29 cellular contexts compared by ENCODE assay signal in the genomic region with DNA sequence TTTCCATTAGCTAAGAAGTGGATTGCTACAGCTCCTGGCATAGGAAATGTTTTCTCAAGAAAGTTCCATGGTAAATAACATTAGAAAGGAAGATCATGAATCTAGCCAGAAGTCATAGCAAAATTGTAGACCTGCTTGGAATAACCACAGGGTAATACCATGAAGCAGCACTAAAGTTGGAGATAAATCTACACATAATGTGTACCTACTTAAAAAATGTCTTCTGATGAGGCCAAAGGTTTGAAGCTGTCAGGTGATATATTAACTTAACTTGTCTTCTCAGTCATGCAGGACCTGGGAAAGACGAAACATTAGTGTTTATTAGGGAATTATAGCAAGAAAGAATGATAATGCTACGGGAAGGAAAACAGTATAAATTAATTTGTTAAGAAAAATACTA. TPM values are rescaled to one million over a fixed set of nuclear protein-coding genes. Genes with fewer than 3 reads are reported as not detected.
DNase-seq lines count a peak whose midpoint lies in the region; ATAC-seq and TF ChIP-seq lines count a peak whose summit lies in the region.
"Had no signal": no experiment of that assay in that cellular context is flagged by ENCODE, and none has a peak within 500 bp of the region (broad histone marks: within the 10 kb centered on the region; RNA-seq: fewer than 3 reads in every experiment).

No MANE protein-coding gene starts in this region.

- 78% methylated on average over 2 of the region's 2 CpGs for WGBS in SK-N-SH (ENCODE audit: low lambda C conversion rate)
- WGBS in testis, 2 donors: 63 to 69% methylated on average over 2 of the region's 2 CpGs

- no peak overlapping the region for H3K27ac Mint-ChIP-seq in type B pancreatic cell
- H3K27ac Mint-ChIP-seq: activated CD4-positive, alpha-beta T cell treated with anti-CD3 and anti-CD28 coated beads for 36 hours; activated CD8-positive, alpha-beta T cell treated with anti-CD3 and anti-CD28 coated beads for 36 hours; activated naive CD4-positive, alpha-beta T cell treated with anti-CD3 and anti-CD28 coated beads, Interleukin-2, amount 10 ng/mL, durations not matched to agents 7 days and 5 days; CD4-positive, CD25-positive, alpha-beta regulatory T cell; immature natural killer cell; stimulated activated memory B cell treated with anti-CD40 and anti-IgM and Interleukin-4, amounts not matched to agents 10 μg/mL and 1 μg/mL and 100 μg/mL, for 72 hours had no signal

- no peak for ATAC-seq in SK-N-SH treated with all-trans-retinoic acid at 6 μM for 48 hours
- ATAC-seq: activated CD4-positive, alpha-beta T cell treated with anti-CD3 and anti-CD28 coated beads for 36 hours; activated CD8-positive, alpha-beta T cell treated with anti-CD3 and anti-CD28 coated beads for 36 hours; naive thymus-derived CD4-positive, alpha-beta T cell; Panc1; stimulated activated memory B cell treated with anti-CD40 and anti-IgM and Interleukin-4, amounts not matched to agents 10 μg/mL and 1 μg/mL and 100 μg/mL, for 72 hours had no signal

- peaks cover 62% of the 10 kb centered on the region for H3K79me2 ChIP-seq in SK-N-SH (ENCODE audit: insufficient read depth)

- no peaks in the 10 kb centered on the region for H3K27me3 Mint-ChIP-seq in type B pancreatic cell
- H3K27me3 Mint-ChIP-seq: activated CD4-positive, alpha-beta T cell treated with anti-CD3 and anti-CD28 coated beads for 36 hours; activated CD8-positive, alpha-beta T cell treated with anti-CD3 and anti-CD28 coated beads for 36 hours; activated naive CD4-positive, alpha-beta T cell treated with anti-CD3 and anti-CD28 coated beads, Interleukin-2, amount 10 ng/mL, durations not matched to agents 7 days and 5 days; brain; CD4-positive, CD25-positive, alpha-beta regulatory T cell; naive thymus-derived CD4-positive, alpha-beta T cell; stimulated activated memory B cell treated with anti-CD40 and anti-IgM and Interleukin-4, amounts not matched to agents 10 μg/mL and 1 μg/mL and 100 μg/mL, for 72 hours had no signal

- no peaks in the 10 kb centered on the region for H3K9me3 Mint-ChIP-seq in type B pancreatic cell
- H3K9me3 Mint-ChIP-seq: activated CD8-positive, alpha-beta T cell treated with anti-CD3 and anti-CD28 coated beads for 36 hours; activated naive CD4-positive, alpha-beta T cell treated with anti-CD3 and anti-CD28 coated beads, Interleukin-2, amount 10 ng/mL, durations not matched to agents 7 days and 5 days; brain; CD4-positive, CD25-positive, alpha-beta regulatory T cell; immature natural killer cell; naive thymus-derived CD4-positive, alpha-beta T cell; stimulated activated memory B cell treated with anti-CD40 and anti-IgM and Interleukin-4, amounts not matched to agents 10 μg/mL and 1 μg/mL and 100 μg/mL, for 72 hours had no signal

- TF ChIP-seq POLR2A in testis (IDR thresholded peaks at IDR 0.05): no peak

- peak overlapping the region; percentile 35 for H3K4me3 Mint-ChIP-seq in type B pancreatic cell
- H3K4me3 Mint-ChIP-seq: activated CD4-positive, alpha-beta T cell treated with anti-CD3 and anti-CD28 coated beads for 36 hours; activated CD8-positive, alpha-beta T cell treated with anti-CD3 and anti-CD28 coated beads for 36 hours; activated naive CD4-positive, alpha-beta T cell treated with anti-CD3 and anti-CD28 coated beads, Interleukin-2, amount 10 ng/mL, durations not matched to agents 7 days and 5 days; immature natural killer cell; naive thymus-derived CD4-positive, alpha-beta T cell; stimulated activated memory B cell treated with anti-CD40 and anti-IgM and Interleukin-4, amounts not matched to agents 10 μg/mL and 1 μg/mL and 100 μg/mL, for 72 hours had no signal

- H3K27ac ChIP-seq in SK-N-SH (ENCODE audit: low read depth in 2 of 2, low read length in 1 of 2) (peak overlapping the region in 1 of 2 experiments; percentile 70; a peak in 2 of 4 replicates), mucosa of rectum (ENCODE audit: low read depth in 2 of 2, low read length in 2 of 2) (no peak overlapping the region), testis (no peak overlapping the region)
- H3K27ac ChIP-seq: 22Rv1, VCaP had no signal

- peaks cover 18% of the 10 kb centered on the region for H3K36me3 Mint-ChIP-seq in type B pancreatic cell

- TF ChIP-seq EP300 in SK-N-SH (IDR thresholded peaks at IDR 0.05; ENCODE audit: borderline replicate concordance in 1 of 2, low read depth in 1 of 2, low read length in 1 of 2): no peak

- no peak overlapping the region for H2AFZ ChIP-seq in SK-N-SH (ENCODE audit: low read depth)

- H3K9me3 ChIP-seq in SK-N-SH: no peaks in the 10 kb centered on the region
- H3K9me3 ChIP-seq in mucosa of rectum (ENCODE audit: control insufficient read depth in 2 of 2, low read length in 2 of 2): no peaks in the 10 kb centered on the region
- H3K9me3 ChIP-seq in testis: no peaks in the 10 kb centered on the region

- H3K36me3 ChIP-seq in SK-N-SH (replicated peaks in 1 of 2; ENCODE audit: control insufficient read depth in 1 of 2, insufficient read depth in 2 of 2, low read length in 1 of 2): peaks cover 14 to 23% of the 10 kb centered on the region in 2 experiments
- H3K36me3 ChIP-seq in mucosa of rectum (ENCODE audit: control insufficient read depth in 2 of 2, insufficient read depth in 2 of 2, low read length in 2 of 2): peaks cover 4 to 15% of the 10 kb centered on the region in 2 donors
- no peaks in the 10 kb centered on the region for H3K36me3 ChIP-seq in testis (ENCODE audit: low read depth, missing control alignments)

- DNase-seq in SK-N-SH (no peak), fibroblast of pulmonary artery (ENCODE audit: low read depth) (peak; percentile 10), type B pancreatic cell (ENCODE audit: extremely low spot score, unreplicated experiment) (no peak), NCI-H82 treated with DMSO at 0.1 percent for 48 hours (lab: John Stamatoyannopoulos, UW; ENCODE audit: unreplicated experiment) (no peak), DMS153 treated with DMSO at 0.1 percent for 48 hours (lab: John Stamatoyannopoulos, UW; ENCODE audit: unreplicated experiment) (no peak), testis (no peak)
- DNase-seq: activated CD4-positive, alpha-beta T cell treated with anti-CD3 and anti-CD28 coated beads for 36 hours; activated CD8-positive, alpha-beta memory T cell treated with anti-CD3 and anti-CD28 coated beads, Interleukin-2, amount 50 U/mL, for 48 hours; activated CD8-positive, alpha-beta T cell treated with anti-CD3 and anti-CD28 coated beads for 36 hours; activated naive CD4-positive, alpha-beta T cell treated with anti-CD3 and anti-CD28 coated beads, Interleukin-2, amount 10 ng/mL, durations not matched to agents 7 days and 5 days; AML-193; CD4-positive, CD25-positive, alpha-beta regulatory T cell; immature natural killer cell; KG1; left ventricle myocardium superior; naive thymus-derived CD4-positive, alpha-beta T cell; NCI-H1105 treated with DMSO at 0.1 percent for 48 hours; NCI-H2029 treated with DMSO at 0.1 percent for 48 hours; NCI-H2227 treated with DMSO at 0.1 percent for 48 hours; nucleus accumbens; SHP77 treated with DMSO at 0.1 percent for 48 hours; T1000 had no signal

- intact Hi-C loops in testis (cut with DNase I; ENCODE audit: low total_unique reads): no loop called here

- H3K4me3 ChIP-seq in SK-N-SH (ENCODE audit: low read depth in 2 of 2, low read length in 1 of 2) (no peak overlapping the region), fibroblast of pulmonary artery (replicated peaks; ENCODE audit: low read depth, low read length) (no peak overlapping the region), mucosa of rectum (ENCODE audit: low read length in 2 of 2) (peak overlapping the region; percentile 14 to 46), testis (no peak overlapping the region)

- H3K9me2 ChIP-seq in SK-N-SH: no peaks in the 10 kb centered on the region

- H3K4me1 Mint-ChIP-seq in type B pancreatic cell (ENCODE audit: unreplicated experiment): peaks cover 21% of the 10 kb centered on the region

- TF ChIP-seq RAD21 in SK-N-SH (IDR thresholded peaks at IDR 0.05; ENCODE audit: low read length): no peak

- peaks cover 2 to 27% of the 10 kb centered on the region in 2 experiments; a peak in 3 of 4 replicates for H3K4me1 ChIP-seq in SK-N-SH (ENCODE audit: control insufficient read depth in 1 of 2, insufficient read depth in 2 of 2, low read depth in 1 of 2, low read length in 1 of 2)
- peaks cover 6 to 12% of the 10 kb centered on the region in 2 donors for H3K4me1 ChIP-seq in mucosa of rectum (ENCODE audit: control insufficient read depth in 2 of 2, insufficient read depth in 2 of 2, low read length in 2 of 2)
- no peaks in the 10 kb centered on the region for H3K4me1 ChIP-seq in testis

- H3K27me3 ChIP-seq in SK-N-SH (ENCODE audit: insufficient read depth) (no peaks in the 10 kb centered on the region), mucosa of rectum (ENCODE audit: control insufficient read depth in 2 of 2, insufficient read depth in 2 of 2, low read length in 2 of 2) (no peaks in the 10 kb centered on the region), testis (no peaks in the 10 kb centered on the region)

- H3K4me2 ChIP-seq in SK-N-SH: 0 out of 2 replicates have a peak overlapping the region, but pooled peaks have one; percentile 42

- CTCF ChIA-PET in SK-N-SH (lab: Yijun Ruan, JAX): interaction anchor here (0.6 to 4.8 kb wide), 5 partner anchors 16 to 123 kb away, joined by 3 to 25 read pairs (median 4); no protein-coding TSS in a partner anchor

- TF ChIP-seq CTCF in SK-N-SH (IDR thresholded peaks at IDR 0.05) (no peak), fibroblast of pulmonary artery (IDR thresholded peaks at IDR 0.05; ENCODE audit: low read length, missing control alignments) (no peak), type B pancreatic cell (conservative IDR thresholded peaks at IDR 0.05) (no peak), testis (IDR thresholded peaks at IDR 0.05) (no peak)

- H4K20me1 ChIP-seq in SK-N-SH (ENCODE audit: insufficient read depth): no peaks in the 10 kb centered on the region

- POLR2A ChIA-PET in SK-N-SH (lab: Yijun Ruan, JAX): no interaction called here

- H3K9ac ChIP-seq in SK-N-SH: no peak overlapping the region
- H3K9ac ChIP-seq in mucosa of rectum (ENCODE audit: low read depth in 1 of 2, low read length in 2 of 2): no peak overlapping the region

- H3F3A ChIP-seq in SK-N-SH (replicated peaks; ENCODE audit: insufficient read depth): peaks cover 23% of the 10 kb centered on the region

RNA-seq across cellular contexts. Expression of a gene that starts 6.3 kb away (rescaled TPM):
- 34.1 and 40.8 TPM in 2 replicates for polyA plus RNA-seq in SK-N-SH (2012; rRNA removed)
- 48.7 and 73.6 TPM in 2 replicates for polyA plus RNA-seq in SK-N-SH (2012; cell fraction: cytosol; rRNA removed)
- 16.4 and 24.1 TPM in 2 replicates for polyA plus RNA-seq in SK-N-SH (2012; cell fraction: nucleus; rRNA removed)
- total RNA-seq in type B pancreatic cell (ENCODE audit: low replicate concordance): 41.4 and 55.8 TPM in 2 replicates
- 10 to 100 TPM; 20.3 to 20.7 TPM for total RNA-seq in testis
- polyA plus RNA-seq in testis (ENCODE audit: insufficient read depth, low read depth, low replicate concordance): 71.2 TPM

RNA-seq across cellular contexts. Expression of a gene that starts 7.6 kb away (rescaled TPM):
- polyA plus RNA-seq in SK-N-SH (2012; rRNA removed) (0.71 and 0.88 TPM in 2 replicates), testis (ENCODE audit: insufficient read depth, low read depth, low replicate concordance) (3.7 TPM)
- 1.4 and 1.8 TPM in 2 replicates for polyA plus RNA-seq in SK-N-SH (2012; cell fraction: cytosol; rRNA removed)
- polyA plus RNA-seq in SK-N-SH (2012; cell fraction: nucleus; rRNA removed): 0.52 and 1.0 TPM in 2 replicates
- total RNA-seq in type B pancreatic cell (ENCODE audit: low replicate concordance) (6.8 and 7.4 TPM in 2 replicates), testis (1 to 10 TPM; 3.3 to 4.3 TPM)

RNA-seq across cellular contexts. Expression of a gene that starts 59.5 kb away (rescaled TPM):
- polyA plus RNA-seq in SK-N-SH (2012; rRNA removed) (8.7 and 11.1 TPM in 2 replicates), testis (ENCODE audit: insufficient read depth, low read depth, low replicate concordance) (10.0 TPM)
- polyA plus RNA-seq in SK-N-SH (2012; cell fraction: cytosol; rRNA removed): 13.8 and 18.7 TPM in 2 replicates
- polyA plus RNA-seq in SK-N-SH (2012; cell fraction: nucleus; rRNA removed): 3.0 and 7.8 TPM in 2 replicates
- total RNA-seq in type B pancreatic cell (ENCODE audit: low replicate concordance) (34.2 and 40.5 TPM in 2 replicates), testis (10 to 100 TPM in 1 of 2 donors, 1 to 10 TPM in 1; 8.4 to 13.1 TPM)

Comparison
In these comparisons a context has a peak if more than half of its experiments do, and no peak if none do; other contexts are left out.
1. H3K4me3 ChIP-seq: peak in mucosa of rectum (2 of 2); none in SK-N-SH (0 of 2), fibroblast of pulmonary artery (single experiment) and testis (0 of 2).